12 cellular contexts compared by ENCODE assay signal in the genomic region with DNA sequence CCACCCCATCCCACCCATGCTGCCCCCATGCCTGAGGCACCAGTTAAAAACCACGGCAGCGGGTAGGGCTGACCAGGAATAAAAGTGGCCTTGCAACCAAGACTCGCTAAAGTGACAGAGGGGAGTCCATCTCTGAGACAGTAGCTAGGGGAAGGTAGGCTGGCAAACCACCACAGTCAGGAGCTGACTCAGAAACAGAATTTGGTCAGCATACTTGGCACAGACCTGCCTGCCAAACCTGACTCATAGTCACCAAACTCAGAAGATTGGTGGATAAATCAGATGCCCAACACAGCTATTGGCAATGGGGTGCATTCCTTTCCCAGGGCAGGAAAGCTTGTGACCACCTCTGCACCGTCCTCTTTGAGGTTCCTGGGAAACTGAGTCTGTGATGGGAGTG.
A peak's percentile ranks its signal among the peaks of the same experiment; 100 is the strongest.
DNase-seq lines count a peak whose midpoint lies in the region; ATAC-seq, FAIRE-seq and TF ChIP-seq lines count a peak whose summit lies in the region.
"Had no signal": no experiment of that assay in that cellular context is flagged by ENCODE, and none has a peak within 500 bp of the region (broad histone marks: within the 10 kb centered on the region; RNA-seq: fewer than 3 reads in every experiment).

No MANE protein-coding gene starts in this region.

- no peak for ATAC-seq in GM18873 (IDR thresholded peaks at IDR 0.05; ENCODE audit: low FRiP score, unreplicated experiment)
- ATAC-seq: pancreas had no signal

- POLR2A ChIA-PET in activated CD4-positive, alpha-beta memory T cell treated with anti-CD3 and anti-CD28 coated beads, Interleukin-2, amount 10 ng/mL, durations not matched to agents 7 days and 5 days (lab: Charles Lee), result no interaction called here
- POLR2A ChIA-PET in HEK293T (lab: Yijun Ruan, JAX), result no interaction called here

- no peak for TF ChIP-seq POLR2A in GM12892 (IDR thresholded peaks at IDR 0.05; ENCODE audit: low read depth, low read length)

- peak; percentile 34 for DNase-seq in AG08396 (ENCODE audit: low spot score)
- no peak for DNase-seq in GM12892 (ENCODE audit: insufficient read length)
- peak; percentile 17 for DNase-seq in activated CD4-positive, alpha-beta memory T cell treated with anti-CD3 and anti-CD28 coated beads, Interleukin-2, amount 10 ng/mL, durations not matched to agents 7 days and 5 days
- DNase-seq in kidney tubule cell (ENCODE audit: low spot score), result peak; percentile 67
- DNase-seq in HEK293T (ENCODE audit: extremely low spot score), result no peak
- DNase-seq in globus pallidus (ENCODE audit: low spot score), result no peak
- DNase-seq: pancreas had no signal

- H3K27me3 Mint-ChIP-seq in activated CD4-positive, alpha-beta memory T cell treated with anti-CD3 and anti-CD28 coated beads, Interleukin-2, amount 10 ng/mL, durations not matched to agents 7 days and 5 days, result peaks cover 2% of the 10 kb centered on the region

- H3K4me1 Mint-ChIP-seq in activated CD4-positive, alpha-beta memory T cell treated with anti-CD3 and anti-CD28 coated beads, Interleukin-2, amount 10 ng/mL, durations not matched to agents 7 days and 5 days, result peaks cover 10% of the 10 kb centered on the region

- CTCF ChIA-PET in activated CD4-positive, alpha-beta memory T cell treated with anti-CD3 and anti-CD28 coated beads, Interleukin-2, amount 10 ng/mL, durations not matched to agents 7 days and 5 days (lab: Charles Lee), result no interaction called here
- CTCF ChIA-PET in HEK293T (lab: Yijun Ruan, JAX), result no interaction called here

- peak; percentile 88 for FAIRE-seq in GM12892 (lab: Jason Lieb, UNC)
- FAIRE-seq: endometrium, GM12891, pancreas had no signal

- H3K4me3 Mint-ChIP-seq in activated CD4-positive, alpha-beta memory T cell treated with anti-CD3 and anti-CD28 coated beads, Interleukin-2, amount 10 ng/mL, durations not matched to agents 7 days and 5 days, result no peak overlapping the region
- H3K4me3 Mint-ChIP-seq: memory B cell; T-helper 1 cell treated with Interleukin-12 subunit alpha and Interleukin-12 subunit beta and Interleukin-4 antibody, amounts not matched to agents 30 μg/mL and 1 μg/mL, for 36 hours had no signal

- H3K27ac Mint-ChIP-seq in activated CD4-positive, alpha-beta memory T cell treated with anti-CD3 and anti-CD28 coated beads, Interleukin-2, amount 10 ng/mL, durations not matched to agents 7 days and 5 days, result no peak overlapping the region
- H3K27ac Mint-ChIP-seq: memory B cell; T-helper 1 cell treated with Interleukin-12 subunit alpha and Interleukin-12 subunit beta and Interleukin-4 antibody, amounts not matched to agents 30 μg/mL and 1 μg/mL, for 36 hours had no signal

- no peaks in the 10 kb centered on the region for H3K36me3 Mint-ChIP-seq in activated CD4-positive, alpha-beta memory T cell treated with anti-CD3 and anti-CD28 coated beads, Interleukin-2, amount 10 ng/mL, durations not matched to agents 7 days and 5 days (ENCODE audit: low read depth)
- H3K36me3 Mint-ChIP-seq: memory B cell had no signal

- H3K9me3 Mint-ChIP-seq in activated CD4-positive, alpha-beta memory T cell treated with anti-CD3 and anti-CD28 coated beads, Interleukin-2, amount 10 ng/mL, durations not matched to agents 7 days and 5 days, result no peaks in the 10 kb centered on the region
- H3K9me3 Mint-ChIP-seq: memory B cell; T-helper 1 cell treated with Interleukin-12 subunit alpha and Interleukin-12 subunit beta and Interleukin-4 antibody, amounts not matched to agents 30 μg/mL and 1 μg/mL, for 36 hours had no signal

TF ChIP-seq in HEK293T, 16 proteins besides CTCF, POLR2A, EP300 and RAD21:
- no peak for TF ChIP-seq HDGF (IDR thresholded peaks at IDR 0.05; ENCODE audit: borderline replicate concordance)
- TF ChIP-seq L3MBTL2 (conservative IDR thresholded peaks at IDR 0.05), result no peak
- TF ChIP-seq ZNF384 (IDR thresholded peaks at IDR 0.05), result no peak
- TF ChIP-seq FOXK2 (IDR thresholded peaks at IDR 0.05), result no peak
- no peak for TF ChIP-seq SUZ12 (IDR thresholded peaks at IDR 0.05)
- TF ChIP-seq BHLHE40 (IDR thresholded peaks at IDR 0.05; ENCODE audit: borderline replicate concordance), result no peak

Comparison
In these comparisons a context has a peak if more than half of its experiments do, and no peak if none do; other contexts are left out.
1. DNase-seq: peak in AG08396 (single experiment), activated CD4-positive, alpha-beta memory T cell treated with anti-CD3 and anti-CD28 coated beads, Interleukin-2, amount 10 ng/mL, durations not matched to agents 7 days and 5 days (single experiment) and kidney tubule cell (single experiment); none in GM12892 (single experiment), HEK293T (single experiment) and globus pallidus (single experiment).